2 cellular contexts compared by ENCODE assay signal in the genomic region with DNA sequence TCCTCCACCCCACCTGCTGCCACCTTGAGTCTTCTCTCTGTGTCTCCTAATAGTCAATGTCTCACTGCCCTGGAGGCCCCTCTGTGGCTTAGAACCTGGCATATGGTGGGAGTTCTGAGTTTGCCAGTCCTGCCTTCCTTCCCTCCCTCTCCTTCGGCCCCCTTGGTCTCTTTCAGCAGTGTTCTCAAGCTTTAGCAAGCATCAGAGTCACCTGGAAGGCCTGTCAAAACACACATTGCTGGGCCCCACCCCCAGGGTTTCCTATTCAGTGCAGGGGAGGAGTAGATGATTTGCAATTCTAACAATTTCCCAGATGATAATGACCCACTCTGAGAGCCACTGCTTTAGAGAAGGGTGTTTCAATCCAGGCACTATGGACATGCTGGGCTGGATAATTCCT.
TF ChIP-seq lines count a peak whose summit lies in the region.

No MANE protein-coding gene starts in this region.

TF ChIP-seq in WTC11, 78 proteins besides CTCF, POLR2A, EP300 and RAD21 (continued from another document):
- TF ChIP-seq, protein P1, sequence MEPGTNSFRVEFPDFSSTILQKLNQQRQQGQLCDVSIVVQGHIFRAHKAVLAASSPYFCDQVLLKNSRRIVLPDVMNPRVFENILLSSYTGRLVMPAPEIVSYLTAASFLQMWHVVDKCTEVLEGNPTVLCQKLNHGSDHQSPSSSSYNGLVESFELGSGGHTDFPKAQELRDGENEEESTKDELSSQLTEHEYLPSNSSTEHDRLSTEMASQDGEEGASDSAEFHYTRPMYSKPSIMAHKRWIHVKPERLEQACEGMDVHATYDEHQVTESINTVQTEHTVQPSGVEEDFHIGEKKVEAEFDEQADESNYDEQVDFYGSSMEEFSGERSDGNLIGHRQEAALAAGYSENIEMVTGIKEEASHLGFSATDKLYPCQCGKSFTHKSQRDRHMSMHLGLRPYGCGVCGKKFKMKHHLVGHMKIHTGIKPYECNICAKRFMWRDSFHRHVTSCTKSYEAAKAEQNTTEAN (CRISPR knock-in tag; IDR thresholded peaks at IDR 0.05), result no peak
- no peak for TF ChIP-seq OVOL2 (CRISPR knock-in tag; IDR thresholded peaks at IDR 0.05; ENCODE audit: borderline replicate concordance)
- no peak for TF ChIP-seq ETV6 (CRISPR knock-in tag; IDR thresholded peaks at IDR 0.05)
- TF ChIP-seq, protein P2, sequence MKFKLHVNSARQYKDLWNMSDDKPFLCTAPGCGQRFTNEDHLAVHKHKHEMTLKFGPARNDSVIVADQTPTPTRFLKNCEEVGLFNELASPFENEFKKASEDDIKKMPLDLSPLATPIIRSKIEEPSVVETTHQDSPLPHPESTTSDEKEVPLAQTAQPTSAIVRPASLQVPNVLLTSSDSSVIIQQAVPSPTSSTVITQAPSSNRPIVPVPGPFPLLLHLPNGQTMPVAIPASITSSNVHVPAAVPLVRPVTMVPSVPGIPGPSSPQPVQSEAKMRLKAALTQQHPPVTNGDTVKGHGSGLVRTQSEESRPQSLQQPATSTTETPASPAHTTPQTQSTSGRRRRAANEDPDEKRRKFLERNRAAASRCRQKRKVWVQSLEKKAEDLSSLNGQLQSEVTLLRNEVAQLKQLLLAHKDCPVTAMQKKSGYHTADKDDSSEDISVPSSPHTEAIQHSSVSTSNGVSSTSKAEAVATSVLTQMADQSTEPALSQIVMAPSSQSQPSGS (CRISPR knock-in tag; IDR thresholded peaks at IDR 0.05; ENCODE audit: borderline replicate concordance, low read depth), result no peak
- no peak for TF ChIP-seq ESRRA (CRISPR knock-in tag; IDR thresholded peaks at IDR 0.05; ENCODE audit: borderline replicate concordance)
- TF ChIP-seq ZNF416 (CRISPR knock-in tag; IDR thresholded peaks at IDR 0.05), result no peak
- TF ChIP-seq E2F5 (CRISPR knock-in tag; IDR thresholded peaks at IDR 0.05), result no peak
- TF ChIP-seq, protein P3, sequence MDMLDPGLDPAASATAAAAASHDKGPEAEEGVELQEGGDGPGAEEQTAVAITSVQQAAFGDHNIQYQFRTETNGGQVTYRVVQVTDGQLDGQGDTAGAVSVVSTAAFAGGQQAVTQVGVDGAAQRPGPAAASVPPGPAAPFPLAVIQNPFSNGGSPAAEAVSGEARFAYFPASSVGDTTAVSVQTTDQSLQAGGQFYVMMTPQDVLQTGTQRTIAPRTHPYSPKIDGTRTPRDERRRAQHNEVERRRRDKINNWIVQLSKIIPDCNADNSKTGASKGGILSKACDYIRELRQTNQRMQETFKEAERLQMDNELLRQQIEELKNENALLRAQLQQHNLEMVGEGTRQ (CRISPR knock-in tag; IDR thresholded peaks at IDR 0.05), result no peak
- no peak for TF ChIP-seq ZNF219 (CRISPR knock-in tag; IDR thresholded peaks at IDR 0.05; ENCODE audit: borderline replicate concordance)
- TF ChIP-seq, protein P4, sequence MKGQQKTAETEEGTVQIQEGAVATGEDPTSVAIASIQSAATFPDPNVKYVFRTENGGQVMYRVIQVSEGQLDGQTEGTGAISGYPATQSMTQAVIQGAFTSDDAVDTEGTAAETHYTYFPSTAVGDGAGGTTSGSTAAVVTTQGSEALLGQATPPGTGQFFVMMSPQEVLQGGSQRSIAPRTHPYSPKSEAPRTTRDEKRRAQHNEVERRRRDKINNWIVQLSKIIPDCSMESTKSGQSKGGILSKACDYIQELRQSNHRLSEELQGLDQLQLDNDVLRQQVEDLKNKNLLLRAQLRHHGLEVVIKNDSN (CRISPR knock-in tag; IDR thresholded peaks at IDR 0.05), result no peak
- no peak for TF ChIP-seq ZNF232 (CRISPR knock-in tag; IDR thresholded peaks at IDR 0.05)
- TF ChIP-seq FOXP1 (CRISPR knock-in tag; IDR thresholded peaks at IDR 0.05; ENCODE audit: borderline replicate concordance), result no peak

TF ChIP-seq in neural cell, 6 proteins besides CTCF, POLR2A, EP300 and RAD21 (continued from another document):
- TF ChIP-seq, protein P5, sequence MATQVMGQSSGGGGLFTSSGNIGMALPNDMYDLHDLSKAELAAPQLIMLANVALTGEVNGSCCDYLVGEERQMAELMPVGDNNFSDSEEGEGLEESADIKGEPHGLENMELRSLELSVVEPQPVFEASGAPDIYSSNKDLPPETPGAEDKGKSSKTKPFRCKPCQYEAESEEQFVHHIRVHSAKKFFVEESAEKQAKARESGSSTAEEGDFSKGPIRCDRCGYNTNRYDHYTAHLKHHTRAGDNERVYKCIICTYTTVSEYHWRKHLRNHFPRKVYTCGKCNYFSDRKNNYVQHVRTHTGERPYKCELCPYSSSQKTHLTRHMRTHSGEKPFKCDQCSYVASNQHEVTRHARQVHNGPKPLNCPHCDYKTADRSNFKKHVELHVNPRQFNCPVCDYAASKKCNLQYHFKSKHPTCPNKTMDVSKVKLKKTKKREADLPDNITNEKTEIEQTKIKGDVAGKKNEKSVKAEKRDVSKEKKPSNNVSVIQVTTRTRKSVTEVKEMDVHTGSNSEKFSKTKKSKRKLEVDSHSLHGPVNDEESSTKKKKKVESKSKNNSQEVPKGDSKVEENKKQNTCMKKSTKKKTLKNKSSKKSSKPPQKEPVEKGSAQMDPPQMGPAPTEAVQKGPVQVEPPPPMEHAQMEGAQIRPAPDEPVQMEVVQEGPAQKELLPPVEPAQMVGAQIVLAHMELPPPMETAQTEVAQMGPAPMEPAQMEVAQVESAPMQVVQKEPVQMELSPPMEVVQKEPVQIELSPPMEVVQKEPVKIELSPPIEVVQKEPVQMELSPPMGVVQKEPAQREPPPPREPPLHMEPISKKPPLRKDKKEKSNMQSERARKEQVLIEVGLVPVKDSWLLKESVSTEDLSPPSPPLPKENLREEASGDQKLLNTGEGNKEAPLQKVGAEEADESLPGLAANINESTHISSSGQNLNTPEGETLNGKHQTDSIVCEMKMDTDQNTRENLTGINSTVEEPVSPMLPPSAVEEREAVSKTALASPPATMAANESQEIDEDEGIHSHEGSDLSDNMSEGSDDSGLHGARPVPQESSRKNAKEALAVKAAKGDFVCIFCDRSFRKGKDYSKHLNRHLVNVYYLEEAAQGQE (IDR thresholded peaks at IDR 0.05; ENCODE audit: borderline replicate concordance), result no peak
- TF ChIP-seq TAF1 (IDR thresholded peaks at IDR 0.05; ENCODE audit: low read depth), result no peak
- TF ChIP-seq POLR2AphosphoS5 (IDR thresholded peaks at IDR 0.05), result no peak
- no peak for TF ChIP-seq SMC3 (conservative IDR thresholded peaks at IDR 0.05; ENCODE audit: poor library complexity)
